ENCODE assay signal across 7 cellular contexts in the genomic region with DNA sequence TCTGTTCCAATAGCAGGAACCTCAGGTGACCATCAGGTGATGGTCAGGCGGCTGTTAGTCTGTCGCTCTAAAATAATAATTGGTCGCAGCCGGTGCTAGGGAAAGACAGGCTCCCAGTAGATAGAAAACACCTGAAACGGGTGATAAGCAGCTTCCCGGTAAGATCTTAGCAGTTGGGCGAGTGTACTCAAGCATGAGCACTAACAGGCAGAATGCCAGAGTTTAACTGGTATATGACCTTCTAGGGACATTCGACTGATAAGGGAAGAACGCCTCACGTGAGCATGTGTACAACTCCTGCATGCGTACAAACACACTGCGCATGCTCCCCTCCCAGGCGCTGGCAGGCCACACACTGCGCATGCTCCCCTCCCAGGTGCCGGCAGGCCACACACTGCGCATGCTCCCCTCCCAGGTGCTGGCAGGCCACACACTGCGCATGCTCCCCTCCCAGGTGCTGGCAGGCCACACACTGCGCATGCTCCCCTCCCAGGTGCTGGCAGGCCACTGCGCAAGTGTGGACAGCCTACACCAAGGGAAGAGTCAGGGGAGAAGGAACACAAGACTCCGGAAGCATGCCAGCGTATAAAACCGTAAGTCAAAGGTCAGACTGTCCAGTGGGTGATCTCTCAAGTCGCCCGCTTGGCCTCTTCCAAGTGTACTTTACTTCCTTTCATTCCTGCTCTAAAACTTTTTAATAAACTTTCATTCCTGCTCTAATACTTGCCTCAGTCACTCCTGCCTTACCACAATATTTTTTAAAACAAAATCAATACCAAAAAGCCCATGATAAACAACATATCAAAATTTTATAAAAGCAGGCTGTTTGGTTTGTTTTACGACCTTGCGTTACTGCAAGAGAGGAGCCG. TPM values are rescaled to one million over a fixed set of nuclear protein-coding genes. Genes with fewer than 3 reads are reported as not detected.
A peak's percentile ranks its signal among the peaks of the same experiment; 100 is the strongest.
DNase-seq lines count a peak whose midpoint lies in the region; ATAC-seq, FAIRE-seq and TF ChIP-seq lines count a peak whose summit lies in the region.

No MANE protein-coding gene starts in this region.

- H3K27ac ChIP-seq in HepG2 (ENCODE audit: extremely low read length, insufficient read depth, low read length): peak overlapping the region; percentile 76

- H3K9ac ChIP-seq in HepG2 (ENCODE audit: insufficient read depth, low read depth, low read length): peak overlapping the region; percentile 81

- ATAC-seq in HG03159 (IDR thresholded peaks at IDR 0.05; ENCODE audit: unreplicated experiment): peak; percentile 56
- ATAC-seq in HepG2: peak; percentile 97
- peak; percentile 80 for ATAC-seq in stimulated activated naive CD8-positive, alpha-beta T cell treated with anti-CD3 and anti-CD28 coated beads, Interleukin-15, amount 100 ng/mL, for 72 hours
- ATAC-seq in GM19324 (IDR thresholded peaks at IDR 0.05; ENCODE audit: low FRiP score, unreplicated experiment): no peak
- no peak for ATAC-seq in GM21526 (IDR thresholded peaks at IDR 0.05; ENCODE audit: low FRiP score, unreplicated experiment)

- no peaks in the 10 kb centered on the region for H4K20me1 ChIP-seq in HepG2 (ENCODE audit: insufficient read depth, low read length)

- no peak for TF ChIP-seq CTCF in HepG2 (CRISPR knock-in tag; IDR thresholded peaks at IDR 0.05)

- H3K27me3 Mint-ChIP-seq in stimulated activated naive CD8-positive, alpha-beta T cell treated with anti-CD3 and anti-CD28 coated beads, Interleukin-15, amount 100 ng/mL, for 72 hours: no peaks in the 10 kb centered on the region

- no peak for TF ChIP-seq RAD21 in HepG2 (CRISPR knock-in tag; IDR thresholded peaks at IDR 0.05)

- H3K4me3 ChIP-seq in HepG2 (replicated peaks in 1 of 3; ENCODE audit: insufficient read depth in 1 of 3, low read depth in 2 of 3, low read length in 3 of 3): peak overlapping the region; percentile 50 to 89 (median 72)

- CTCF ChIA-PET in HepG2 (lab: Yijun Ruan, JAX; ENCODE audit: low intra/inter-chr PET ratio, low total read pairs): no interaction called here

- BruUV-seq in HepG2 (replicated peaks; lab: Mats Ljungman, UMichigan): TSS peak; percentile 96

- no peaks in the 10 kb centered on the region for H3K9me3 ChIP-seq in HepG2 (ENCODE audit: low read length)

- peaks cover 15% of the 10 kb centered on the region for H3K4me1 ChIP-seq in HepG2 (ENCODE audit: insufficient read depth, low read length)

- no peaks in the 10 kb centered on the region for H3K27me3 ChIP-seq in HepG2 (ENCODE audit: control insufficient read depth in 1 of 2, insufficient read depth in 2 of 2, low read length in 2 of 2)

- intact Hi-C loops in HepG2 (cut with micrococcal nuclease; ENCODE audit: unreplicated experiment): loop anchor here (10.0 kb wide), 1 partner anchor 177 kb away; a partner anchor contains a TSS

- no peaks in the 10 kb centered on the region for H3K9me3 Mint-ChIP-seq in stimulated activated naive CD8-positive, alpha-beta T cell treated with anti-CD3 and anti-CD28 coated beads, Interleukin-15, amount 100 ng/mL, for 72 hours

- peaks cover 0 to 6% of the 10 kb centered on the region in 2 experiments; a peak in 1 of 5 replicates for H3K36me3 ChIP-seq in HepG2 (replicated peaks in 1 of 2; ENCODE audit: control insufficient read depth in 1 of 2, insufficient read depth in 2 of 2, low read length in 2 of 2)

- H3K4me2 ChIP-seq in HepG2 (ENCODE audit: low read depth, low read length): peak overlapping the region; percentile 75

- H3K4me3 Mint-ChIP-seq in stimulated activated naive CD8-positive, alpha-beta T cell treated with anti-CD3 and anti-CD28 coated beads, Interleukin-15, amount 100 ng/mL, for 72 hours: peak overlapping the region; percentile 8 to 40

- WGBS in HepG2 (ENCODE audit: low lambda C conversion rate): 6% methylated on average over 20 of the region's 27 CpGs

- in situ Hi-C loops in HepG2 (cut with HindIII; ENCODE audit: extremely low pct_ligation_motif_present, low pct_unique_long_range_greater_than_20kb): no loop called here

- DNase-seq in RCC 7860 (ENCODE audit: low spot score) (peak; percentile 88), HepG2 (ENCODE audit: low spot score) (peak; percentile 95)
- DNase-seq in central memory CD4-positive, alpha-beta T cell: peak; percentile 39
- peak; percentile 50 to 71 for DNase-seq in stimulated activated naive CD8-positive, alpha-beta T cell treated with anti-CD3 and anti-CD28 coated beads, Interleukin-15, amount 100 ng/mL, for 72 hours

- TF ChIP-seq POLR2A in HepG2 (IDR thresholded peaks at IDR 0.05; ENCODE audit: insufficient read depth in 1 of 2, low read depth in 2 of 2, low read length in 2 of 2): peak; percentile 86 to 95

- H3K79me2 ChIP-seq in HepG2 (ENCODE audit: insufficient read depth, low read length): no peaks in the 10 kb centered on the region

- FAIRE-seq in RCC 7860 (lab: Jason Lieb, UNC) (peak; percentile 73), HepG2 (lab: Jason Lieb, UNC) (peak; percentile 87)

- H3K27ac Mint-ChIP-seq in stimulated activated naive CD8-positive, alpha-beta T cell treated with anti-CD3 and anti-CD28 coated beads, Interleukin-15, amount 100 ng/mL, for 72 hours: peak overlapping the region in 1 of 2 donors; percentile 86

- no peaks in the 10 kb centered on the region for H3K4me1 Mint-ChIP-seq in stimulated activated naive CD8-positive, alpha-beta T cell treated with anti-CD3 and anti-CD28 coated beads, Interleukin-15, amount 100 ng/mL, for 72 hours

- POLR2A ChIA-PET in HepG2 (lab: Yijun Ruan, JAX): interaction anchor here (1.0 kb wide), 1 partner anchor 20 kb away, joined by 5 read pairs; no protein-coding TSS in a partner anchor

- TF ChIP-seq EP300 in HepG2 (IDR thresholded peaks at IDR 0.05; ENCODE audit: low read depth in 2 of 2, low read length in 2 of 2) (no peak), HepG2 (CRISPR knock-in tag; IDR thresholded peaks at IDR 0.05; ENCODE audit: borderline replicate concordance) (no peak)

- H2AFZ ChIP-seq in HepG2 (ENCODE audit: low read length): peak overlapping the region; percentile 94

TF ChIP-seq in HepG2, 621 proteins besides CTCF, POLR2A, EP300 and RAD21 (continues in another document):
- TF ChIP-seq ZNF616 (CRISPR knock-in tag; IDR thresholded peaks at IDR 0.05; ENCODE audit: low read depth): no peak

RNA-seq across cellular contexts. Expression of a gene that starts 24.5 kb away (rescaled TPM):
- total RNA-seq in HepG2 (2016; rRNA removed; fragmentation: Illumina TruSeq; extraction: Trizol): not detected in 2 replicates
- total RNA-seq in HepG2 (2016; cell fraction: cytosol; rRNA removed; fragmentation: Illumina TruSeq; extraction: Trizol; ENCODE audit: low read depth): not detected in 2 replicates
- total RNA-seq in HepG2 (2016; cell fraction: insoluble cytoplasmic fraction; rRNA removed; fragmentation: Illumina TruSeq; extraction: Trizol): not detected in 2 replicates
- total RNA-seq in HepG2 (2016; cell fraction: membrane; rRNA removed; fragmentation: Illumina TruSeq; extraction: Trizol): not detected in 2 replicates
- not detected in 2 replicates for total RNA-seq in HepG2 (2016; cell fraction: nucleus; rRNA removed; fragmentation: Illumina TruSeq; extraction: Trizol)
- polyA plus RNA-seq in HepG2 (2011; rRNA removed): not detected in 2 replicates
- polyA plus RNA-seq in HepG2 (2011; cell fraction: cytosol; rRNA removed): 0.12 TPM in 1 of 2 replicates, not detected in the other
- polyA plus RNA-seq in HepG2 (2011; cell fraction: nucleus; rRNA removed): not detected in 2 replicates
- polyA plus RNA-seq in HepG2 (2012): 0.31 and 0.55 TPM in 2 replicates
- not detected in 2 replicates for polyA plus RNA-seq in HepG2 (2016; cell fraction: cytosol; fragmentation: Illumina TruSeq; extraction: Trizol; ENCODE audit: low read depth)
- not detected in 2 replicates for polyA plus RNA-seq in HepG2 (2016; cell fraction: insoluble cytoplasmic fraction; fragmentation: Illumina TruSeq; extraction: Trizol; ENCODE audit: low read depth)
- not detected in 2 replicates for polyA plus RNA-seq in HepG2 (2016; cell fraction: membrane; fragmentation: Illumina TruSeq; extraction: Trizol; ENCODE audit: low read depth)
- polyA plus RNA-seq in HepG2 (2016; cell fraction: nucleus; fragmentation: Illumina TruSeq; extraction: Trizol; ENCODE audit: insufficient read depth, low read depth): not detected in 2 replicates
- not detected in 2 replicates for polyA minus RNA-seq in HepG2 (2011; rRNA and poly(A)+ RNA removed; ENCODE audit: low replicate concordance)
- not detected in 2 replicates for polyA minus RNA-seq in HepG2 (2011; cell fraction: cytosol; rRNA and poly(A)+ RNA removed)
- polyA minus RNA-seq in HepG2 (2011; cell fraction: nucleus; rRNA and poly(A)+ RNA removed): not detected in 2 replicates

RNA-seq across cellular contexts. Expression of a gene that starts 36.1 kb away (rescaled TPM):
- 0.24 and 0.27 TPM in 2 replicates for total RNA-seq in HepG2 (2016; rRNA removed; fragmentation: Illumina TruSeq; extraction: Trizol)
- total RNA-seq in HepG2 (2016; cell fraction: cytosol; rRNA removed; fragmentation: Illumina TruSeq; extraction: Trizol; ENCODE audit: low read depth): 0.18 TPM in 1 of 2 replicates, not detected in the other
- 0.18 and 0.80 TPM in 2 replicates for total RNA-seq in HepG2 (2016; cell fraction: insoluble cytoplasmic fraction; rRNA removed; fragmentation: Illumina TruSeq; extraction: Trizol)
- total RNA-seq in HepG2 (2016; cell fraction: membrane; rRNA removed; fragmentation: Illumina TruSeq; extraction: Trizol): 0.06 and 0.07 TPM in 2 replicates
- 0.63 and 1.0 TPM in 2 replicates for total RNA-seq in HepG2 (2016; cell fraction: nucleus; rRNA removed; fragmentation: Illumina TruSeq; extraction: Trizol)
- polyA plus RNA-seq in HepG2 (2011; rRNA removed): 3.0 and 3.3 TPM in 2 replicates
- polyA plus RNA-seq in HepG2 (2011; cell fraction: cytosol; rRNA removed): 3.3 TPM in 2 replicates
- 1.1 and 1.2 TPM in 2 replicates for polyA plus RNA-seq in HepG2 (2011; cell fraction: nucleus; rRNA removed)
- 0.38 and 0.91 TPM in 2 replicates for polyA plus RNA-seq in HepG2 (2012)
- 0.05 and 0.16 TPM in 2 replicates for polyA plus RNA-seq in HepG2 (2016; cell fraction: cytosol; fragmentation: Illumina TruSeq; extraction: Trizol; ENCODE audit: low read depth)
- polyA plus RNA-seq in HepG2 (2016; cell fraction: insoluble cytoplasmic fraction; fragmentation: Illumina TruSeq; extraction: Trizol; ENCODE audit: low read depth): 0.49 and 0.73 TPM in 2 replicates
- 0.24 and 0.27 TPM in 2 replicates for polyA plus RNA-seq in HepG2 (2016; cell fraction: membrane; fragmentation: Illumina TruSeq; extraction: Trizol; ENCODE audit: low read depth)
- polyA plus RNA-seq in HepG2 (2016; cell fraction: nucleus; fragmentation: Illumina TruSeq; extraction: Trizol; ENCODE audit: insufficient read depth, low read depth): 1.00 and 1.3 TPM in 2 replicates
- polyA minus RNA-seq in HepG2 (2011; rRNA and poly(A)+ RNA removed; ENCODE audit: low replicate concordance): 20.8 and 1,453 TPM in 2 replicates
- polyA minus RNA-seq in HepG2 (2011; cell fraction: cytosol; rRNA and poly(A)+ RNA removed): 2.6 and 2.8 TPM in 2 replicates
- 1.1 and 1.4 TPM in 2 replicates for polyA minus RNA-seq in HepG2 (2011; cell fraction: nucleus; rRNA and poly(A)+ RNA removed)

Comparison
In these comparisons a context has a peak if more than half of its experiments do, and no peak if none do; other contexts are left out.
1. ATAC-seq: peak in HG03159 (single experiment), HepG2 (single experiment) and stimulated activated naive CD8-positive, alpha-beta T cell treated with anti-CD3 and anti-CD28 coated beads, Interleukin-15, amount 100 ng/mL, for 72 hours (single experiment); none in GM19324 (single experiment) and GM21526 (single experiment).
2. DNase-seq: peak in every context shown above with its lines; median percentile 95 in HepG2; 88 in RCC 7860; 60 in stimulated activated naive CD8-positive, alpha-beta T cell treated with anti-CD3 and anti-CD28 coated beads, Interleukin-15, amount 100 ng/mL, for 72 hours; 39 in central memory CD4-positive, alpha-beta T cell.